ENCODE assay signal across 21 cellular contexts in genomic region chr13:73372691-73373627, GRCh38.
"Had no signal": no experiment of that assay in that cellular context is flagged by ENCODE, and none has a peak within 500 bp of the region (broad histone marks: within the 10 kb centered on the region; RNA-seq: fewer than 3 reads in every experiment).

No MANE protein-coding gene starts in this region.

- H3K27ac ChIP-seq: foreskin keratinocyte, thoracic aorta had no signal

- H3K36me3 ChIP-seq: thoracic aorta had no signal

- DNase-seq: activated CD4-positive, alpha-beta T cell treated with anti-CD3 and anti-CD28 coated beads for 4 hours; activated CD4-positive, alpha-beta T cell treated with anti-CD3 and anti-CD28 coated beads, Interleukin-2, amount 50 U/mL, for 48 hours; activated CD4-positive, CD25-positive, alpha-beta regulatory T cell; activated CD8-positive, alpha-beta memory T cell treated with anti-CD3 and anti-CD28 coated beads, Interleukin-2, amount 50 U/mL, for 48 hours; activated naive CD4-positive, alpha-beta T cell treated with anti-CD3 and anti-CD28 coated beads for 36 hours; activated naive CD8-positive, alpha-beta T cell treated with anti-CD3 and anti-CD28 coated beads, Interleukin-2, amount 10 ng/mL, durations not matched to agents 7 days and 5 days; activated T-cell treated with anti-CD3 and anti-CD28 coated beads, Interleukin-2, amount 50 U/mL, for 48 hours; amniotic stem cell; foreskin keratinocyte; immature natural killer cell; left ventricle myocardium superior; naive thymus-derived CD4-positive, alpha-beta T cell; occipital lobe; stimulated activated CD4-positive, alpha-beta T cell treated with anti-CD3 and anti-CD28 coated beads, Interleukin-15, amount 100 ng/mL, for 24 hours; stimulated activated naive B cell treated with anti-CD40 and anti-IgM and Interleukin-4, amounts not matched to agents 10 μg/mL and 1 μg/mL and 100 μg/mL, for 72 hours; T1000 had no signal

- H3K36me3 Mint-ChIP-seq: activated naive CD8-positive, alpha-beta T cell treated with anti-CD3 and anti-CD28 coated beads, Interleukin-2, amount 10 ng/mL, durations not matched to agents 7 days and 5 days; immature natural killer cell; naive thymus-derived CD4-positive, alpha-beta T cell; stimulated activated naive B cell treated with anti-CD40 and anti-IgM and Interleukin-4, amounts not matched to agents 10 μg/mL and 1 μg/mL and 100 μg/mL, for 72 hours had no signal

- H3K27me3 Mint-ChIP-seq: stimulated activated naive B cell treated with anti-CD40 and anti-IgM and Interleukin-4, amounts not matched to agents 10 μg/mL and 1 μg/mL and 100 μg/mL, for 72 hours had no signal

- ATAC-seq: foreskin keratinocyte; left ventricle myocardium superior; naive thymus-derived CD4-positive, alpha-beta T cell; sciatic nerve; stimulated activated naive B cell treated with anti-CD40 and anti-IgM and Interleukin-4, amounts not matched to agents 10 μg/mL and 1 μg/mL and 100 μg/mL, for 72 hours had no signal

- H3K9me3 Mint-ChIP-seq: activated naive CD4-positive, alpha-beta T cell treated with anti-CD3 and anti-CD28 coated beads for 36 hours had no signal

- H3K27me3 ChIP-seq: foreskin keratinocyte had no signal

- H3K4me1 Mint-ChIP-seq: activated naive CD8-positive, alpha-beta T cell treated with anti-CD3 and anti-CD28 coated beads, Interleukin-2, amount 10 ng/mL, durations not matched to agents 7 days and 5 days; immature natural killer cell; naive thymus-derived CD4-positive, alpha-beta T cell; neural crest cell; stimulated activated naive B cell treated with anti-CD40 and anti-IgM and Interleukin-4, amounts not matched to agents 10 μg/mL and 1 μg/mL and 100 μg/mL, for 72 hours had no signal

- H3K27ac Mint-ChIP-seq: activated naive CD4-positive, alpha-beta T cell treated with anti-CD3 and anti-CD28 coated beads for 36 hours; activated naive CD8-positive, alpha-beta T cell treated with anti-CD3 and anti-CD28 coated beads, Interleukin-2, amount 10 ng/mL, durations not matched to agents 7 days and 5 days; immature natural killer cell; naive thymus-derived CD4-positive, alpha-beta T cell; stimulated activated naive B cell treated with anti-CD40 and anti-IgM and Interleukin-4, amounts not matched to agents 10 μg/mL and 1 μg/mL and 100 μg/mL, for 72 hours; T-helper 1 cell treated with Interleukin-12 subunit alpha and Interleukin-12 subunit beta and Interleukin-4 antibody, amounts not matched to agents 30 μg/mL and 1 μg/mL, for 36 hours had no signal

- H3K4me3 ChIP-seq: smooth muscle cell, thoracic aorta had no signal

- H3K4me3 Mint-ChIP-seq: activated naive CD4-positive, alpha-beta T cell treated with anti-CD3 and anti-CD28 coated beads for 36 hours; activated naive CD8-positive, alpha-beta T cell treated with anti-CD3 and anti-CD28 coated beads, Interleukin-2, amount 10 ng/mL, durations not matched to agents 7 days and 5 days; immature natural killer cell; naive thymus-derived CD4-positive, alpha-beta T cell; neural crest cell; stimulated activated naive B cell treated with anti-CD40 and anti-IgM and Interleukin-4, amounts not matched to agents 10 μg/mL and 1 μg/mL and 100 μg/mL, for 72 hours; T-helper 1 cell treated with Interleukin-12 subunit alpha and Interleukin-12 subunit beta and Interleukin-4 antibody, amounts not matched to agents 30 μg/mL and 1 μg/mL, for 36 hours had no signal

- H3K9me3 ChIP-seq: thoracic aorta had no signal

- H3K4me2 ChIP-seq: smooth muscle cell had no signal
